Comparison of ENCODE assay signal across 12 cellular contexts in the genomic region with DNA sequence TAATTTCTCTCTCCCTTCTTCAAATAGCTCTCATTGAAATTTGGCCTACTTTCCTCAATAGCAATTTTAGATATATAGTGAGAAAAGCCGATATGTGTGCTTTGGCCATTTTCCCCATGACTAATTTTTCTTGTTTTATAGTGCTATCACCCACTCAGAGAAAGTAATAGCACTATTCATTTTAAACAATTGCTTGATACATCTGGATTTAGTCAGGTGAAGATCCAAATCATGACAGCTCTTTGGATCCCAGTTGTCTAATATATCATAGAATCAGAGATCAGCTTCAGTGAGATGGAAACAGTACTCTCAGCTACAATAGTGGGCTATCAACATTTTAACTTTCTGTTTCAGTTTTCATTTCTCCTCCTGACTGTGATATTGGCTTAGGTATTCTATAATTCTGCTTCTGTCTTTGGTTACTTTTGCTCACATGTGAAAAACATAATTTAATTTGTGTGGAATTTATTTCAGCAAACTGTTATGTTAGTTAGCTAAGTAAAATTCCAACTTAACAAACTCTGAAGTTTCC. TPM values are rescaled to one million over a fixed set of nuclear protein-coding genes. Genes with fewer than 3 reads are reported as not detected.
DNase-seq lines count a peak whose midpoint lies in the region; ATAC-seq and TF ChIP-seq lines count a peak whose summit lies in the region.
"Had no signal": no experiment of that assay in that cellular context is flagged by ENCODE, and none has a peak within 500 bp of the region (broad histone marks: within the 10 kb centered on the region; RNA-seq: fewer than 3 reads in every experiment).

No MANE protein-coding gene starts in this region.

- no peak overlapping the region for H2AFZ ChIP-seq in PC-3 (ENCODE audit: low read length)

- POLR2A ChIA-PET in PC-3 (lab: Charles Lee; ENCODE audit: unreplicated experiment), result no interaction called here

- H3K36me3 ChIP-seq in thoracic aorta (peaks cover 5% of the 10 kb centered on the region), PC-3 (ENCODE audit: low read depth, low read length) (no peaks in the 10 kb centered on the region)

- no peaks in the 10 kb centered on the region for H3K79me2 ChIP-seq in PC-3 (ENCODE audit: low read length)

- H3K27me3 Mint-ChIP-seq in activated CD8-positive, alpha-beta memory T cell treated with anti-CD3 and anti-CD28 coated beads, Interleukin-2, amount 10 ng/mL, durations not matched to agents 7 days and 5 days, result peaks cover 6% of the 10 kb centered on the region
- H3K27me3 Mint-ChIP-seq in activated T-helper 2 cell treated with anti-CD3 and anti-CD28 coated beads, Interferon-gamma antibody, Interleukin-2, Interleukin-4, amounts not matched to agents 10 μg/mL and 5 μg/mL and 100 μg/mL, durations not matched to agents 14 hours and 24 hours and 36 hours (ENCODE audit: low read depth), result no peaks in the 10 kb centered on the region

- H3K9me3 ChIP-seq in thoracic aorta (no peaks in the 10 kb centered on the region), PC-3 (ENCODE audit: low read length) (no peaks in the 10 kb centered on the region)

- no peaks in the 10 kb centered on the region for H3K9me3 Mint-ChIP-seq in activated CD8-positive, alpha-beta memory T cell treated with anti-CD3 and anti-CD28 coated beads, Interleukin-2, amount 10 ng/mL, durations not matched to agents 7 days and 5 days (ENCODE audit: low read depth)
- H3K9me3 Mint-ChIP-seq in activated T-helper 2 cell treated with anti-CD3 and anti-CD28 coated beads, Interferon-gamma antibody, Interleukin-2, Interleukin-4, amounts not matched to agents 10 μg/mL and 5 μg/mL and 100 μg/mL, durations not matched to agents 14 hours and 24 hours and 36 hours, result no peaks in the 10 kb centered on the region

- intact Hi-C loops in activated T-helper 2 cell treated with anti-CD3 and anti-CD28 coated beads, Interferon-gamma antibody, Interleukin-2, Interleukin-4, amounts not matched to agents 10 μg/mL and 5 μg/mL and 100 μg/mL, durations not matched to agents 14 hours and 24 hours and 36 hours (cut with micrococcal nuclease), result no loop called here
- intact Hi-C loops in PC-3 (cut with micrococcal nuclease), result no loop called here

- H3K4me1 ChIP-seq in thoracic aorta (ENCODE audit: control insufficient read depth in 1 of 2, low read depth in 2 of 2) (peaks cover 14 to 47% of the 10 kb centered on the region in 2 donors), PC-3 (ENCODE audit: insufficient read depth, low read length) (no peaks in the 10 kb centered on the region)

- H3K27ac ChIP-seq in thoracic aorta (peak overlapping the region; percentile 63 to 68), PC-3 (ENCODE audit: low read length) (no peak overlapping the region)
- H3K27ac ChIP-seq: dorsolateral prefrontal cortex had no signal

- peak; percentile 27 for ATAC-seq in activated CD8-positive, alpha-beta memory T cell treated with anti-CD3 and anti-CD28 coated beads, Interleukin-2, amount 10 ng/mL, durations not matched to agents 7 days and 5 days
- ATAC-seq in HG02588 (IDR thresholded peaks at IDR 0.05; ENCODE audit: unreplicated experiment) (peak; percentile 82), HG03565 (IDR thresholded peaks at IDR 0.05; ENCODE audit: unreplicated experiment) (peak; percentile 91), thoracic aorta (ENCODE audit: insufficient number of reproducible peaks, low FRiP score, low read depth) (no peak), PC-3 (no peak; the same call in 1 of the 2 replicates)

- no peak for DNase-seq in activated CD8-positive, alpha-beta memory T cell treated with anti-CD3 and anti-CD28 coated beads, Interleukin-2, amount 10 ng/mL, durations not matched to agents 7 days and 5 days
- no peak for DNase-seq in activated CD8-positive, alpha-beta memory T cell treated with anti-CD3 and anti-CD28 coated beads for 24 hours
- DNase-seq in thoracic aorta (ENCODE audit: low spot score) (no peak), PC-3 (no peak)
- DNase-seq in activated naive CD4-positive, alpha-beta T cell treated with anti-CD3 and anti-CD28 coated beads, Interleukin-2, amount 50 U/mL, for 16 hours, result no peak
- DNase-seq in activated T-helper 2 cell treated with anti-CD3 and anti-CD28 coated beads, Interferon-gamma antibody, Interleukin-2, Interleukin-4, amounts not matched to agents 10 μg/mL and 5 μg/mL and 100 μg/mL, durations not matched to agents 14 hours and 24 hours and 36 hours (ENCODE audit: low spot score), result no peak
- DNase-seq: 8988T, dorsolateral prefrontal cortex, occipital lobe had no signal

- no peaks in the 10 kb centered on the region for H3F3A ChIP-seq in PC-3 (ENCODE audit: low read length, unreplicated experiment)

- H3K9me2 ChIP-seq in PC-3 (replicated peaks; ENCODE audit: low read length), result no peaks in the 10 kb centered on the region

- CTCF ChIA-PET in activated CD8-positive, alpha-beta memory T cell treated with anti-CD3 and anti-CD28 coated beads, Interleukin-2, amount 10 ng/mL, durations not matched to agents 7 days and 5 days (lab: Charles Lee), result no interaction called here
- CTCF ChIA-PET in PC-3 (lab: Charles Lee), result no interaction called here

- H3K27me3 ChIP-seq in thoracic aorta (replicated peaks; ENCODE audit: insufficient read depth) (no peaks in the 10 kb centered on the region), PC-3 (ENCODE audit: low read length) (no peaks in the 10 kb centered on the region)

- TF ChIP-seq CTCF in thoracic aorta (IDR thresholded peaks at IDR 0.05) (no peak), PC-3 (conservative IDR thresholded peaks at IDR 0.05; ENCODE audit: low read depth, low read length) (no peak)

- H3K9ac ChIP-seq in PC-3 (ENCODE audit: low read length), result no peak overlapping the region

- H3K4me3 ChIP-seq in thoracic aorta, result peak overlapping the region; percentile 26
- no peak overlapping the region for H3K4me3 ChIP-seq in PC-3 (ENCODE audit: low read length)
- H3K4me3 ChIP-seq: dorsolateral prefrontal cortex had no signal

- H4K20me1 ChIP-seq in PC-3 (ENCODE audit: low read length), result no peaks in the 10 kb centered on the region

- H3K36me3 Mint-ChIP-seq in activated CD8-positive, alpha-beta memory T cell treated with anti-CD3 and anti-CD28 coated beads, Interleukin-2, amount 10 ng/mL, durations not matched to agents 7 days and 5 days, result no peaks in the 10 kb centered on the region
- no peaks in the 10 kb centered on the region for H3K36me3 Mint-ChIP-seq in activated T-helper 2 cell treated with anti-CD3 and anti-CD28 coated beads, Interferon-gamma antibody, Interleukin-2, Interleukin-4, amounts not matched to agents 10 μg/mL and 5 μg/mL and 100 μg/mL, durations not matched to agents 14 hours and 24 hours and 36 hours (ENCODE audit: low read depth)

- H3K4me1 Mint-ChIP-seq in activated CD8-positive, alpha-beta memory T cell treated with anti-CD3 and anti-CD28 coated beads, Interleukin-2, amount 10 ng/mL, durations not matched to agents 7 days and 5 days, result peaks cover 8% of the 10 kb centered on the region
- H3K4me1 Mint-ChIP-seq in activated T-helper 2 cell treated with anti-CD3 and anti-CD28 coated beads, Interferon-gamma antibody, Interleukin-2, Interleukin-4, amounts not matched to agents 10 μg/mL and 5 μg/mL and 100 μg/mL, durations not matched to agents 14 hours and 24 hours and 36 hours (ENCODE audit: low read depth), result no peaks in the 10 kb centered on the region

- no TSS peak for BruUV-seq in PC-3 (replicated peaks; lab: Mats Ljungman, UMichigan)

- H3K4me2 ChIP-seq in PC-3 (ENCODE audit: low read length), result no peak overlapping the region

- H3K27ac Mint-ChIP-seq in activated CD8-positive, alpha-beta memory T cell treated with anti-CD3 and anti-CD28 coated beads, Interleukin-2, amount 10 ng/mL, durations not matched to agents 7 days and 5 days, result no peak overlapping the region
- H3K27ac Mint-ChIP-seq in activated T-helper 2 cell treated with anti-CD3 and anti-CD28 coated beads, Interferon-gamma antibody, Interleukin-2, Interleukin-4, amounts not matched to agents 10 μg/mL and 5 μg/mL and 100 μg/mL, durations not matched to agents 14 hours and 24 hours and 36 hours, result no peak overlapping the region
- H3K27ac Mint-ChIP-seq: T-helper 2 cell treated with Interferon-gamma antibody and Interleukin-4, amounts not matched to agents 5 μg/mL and 100 μg/mL, for 36 hours had no signal

- H3K4me3 Mint-ChIP-seq in activated CD8-positive, alpha-beta memory T cell treated with anti-CD3 and anti-CD28 coated beads, Interleukin-2, amount 10 ng/mL, durations not matched to agents 7 days and 5 days, result no peak overlapping the region
- H3K4me3 Mint-ChIP-seq in activated T-helper 2 cell treated with anti-CD3 and anti-CD28 coated beads, Interferon-gamma antibody, Interleukin-2, Interleukin-4, amounts not matched to agents 10 μg/mL and 5 μg/mL and 100 μg/mL, durations not matched to agents 14 hours and 24 hours and 36 hours (ENCODE audit: low read depth), result no peak overlapping the region
- H3K4me3 Mint-ChIP-seq: T-helper 2 cell treated with Interferon-gamma antibody and Interleukin-4, amounts not matched to agents 5 μg/mL and 100 μg/mL, for 36 hours had no signal

RNA-seq across cellular contexts. Expression of gene VCAN, which starts 38.7 kb away (rescaled TPM):
- under 1 TPM in 1 of 2 experiments, not detected in 1; 0.45 TPM for total RNA-seq in activated CD8-positive, alpha-beta memory T cell treated with anti-CD3 and anti-CD28 coated beads, Interleukin-2, amount 10 ng/mL, durations not matched to agents 7 days and 5 days
- 1,000 to 10,000 TPM in 1 of 2 donors, 100 to 1,000 TPM in 1; 870 to 1,101 TPM for total RNA-seq in thoracic aorta
- not detected in 2 replicates for total RNA-seq in activated T-helper 2 cell treated with anti-CD3 and anti-CD28 coated beads, Interferon-gamma antibody, Interleukin-2, Interleukin-4, amounts not matched to agents 10 μg/mL and 5 μg/mL and 100 μg/mL, durations not matched to agents 14 hours and 24 hours and 36 hours
- 6.2 and 6.7 TPM in 2 replicates for total RNA-seq in PC-3 (2014; rRNA removed)

Comparison
In these comparisons a context has a peak if more than half of its experiments do, and no peak if none do; other contexts are left out.
1. ATAC-seq: peak in activated CD8-positive, alpha-beta memory T cell treated with anti-CD3 and anti-CD28 coated beads, Interleukin-2, amount 10 ng/mL, durations not matched to agents 7 days and 5 days (single experiment), HG02588 (single experiment) and HG03565 (single experiment); none in thoracic aorta (single experiment) and PC-3 (single experiment).
2. RNA of gene VCAN, which starts 38.7 kb away (total RNA-seq): 870 to 1,101 TPM in thoracic aorta; 6.2 to 6.7 TPM in PC-3, 0.45 TPM in activated CD8-positive, alpha-beta memory T cell treated with anti-CD3 and anti-CD28 coated beads, Interleukin-2, amount 10 ng/mL, durations not matched to agents 7 days and 5 days and not detected in activated T-helper 2 cell treated with anti-CD3 and anti-CD28 coated beads, Interferon-gamma antibody, Interleukin-2, Interleukin-4, amounts not matched to agents 10 μg/mL and 5 μg/mL and 100 μg/mL, durations not matched to agents 14 hours and 24 hours and 36 hours; every median in the first group is over 100 times any median in the second.